8 cellular contexts compared by ENCODE assay signal in genomic region chr4:78954048-78954666, GRCh38. TPM values are rescaled to one million over a fixed set of nuclear protein-coding genes. Genes with fewer than 3 reads are reported as not detected.
DNase-seq lines count a peak whose midpoint lies in the region; ATAC-seq and TF ChIP-seq lines count a peak whose summit lies in the region.

No MANE protein-coding gene starts in this region.

- H4K20me1 ChIP-seq in GM23248 (ENCODE audit: insufficient read depth) (no peaks in the 10 kb centered on the region), OCI-LY3 (ENCODE audit: insufficient read depth, low read length) (no peaks in the 10 kb centered on the region)

- intact Hi-C loops in CD8-positive, alpha-beta T cell (cut with DNase I, micrococcal nuclease): loop anchor here (5.0 kb wide), 2 partner anchors 623 to 1408 kb away; no protein-coding TSS in a partner anchor
- intact Hi-C loops in posterior vena cava (cut with DNase I): loop anchor here in 1 of 2 donors (10.0 kb wide), 1 partner anchor 1251 kb away; no protein-coding TSS in a partner anchor

- H3K4me2 ChIP-seq in GM23248 (ENCODE audit: unreplicated experiment) (no peak overlapping the region), OCI-LY3 (ENCODE audit: low read length) (peak overlapping the region; percentile 18; the same call in 1 of the 2 replicates)

- H3K27ac Mint-ChIP-seq in CD8-positive, alpha-beta T cell: no peak overlapping the region

- H3K79me2 ChIP-seq in GM23248 (ENCODE audit: insufficient read depth) (no peaks in the 10 kb centered on the region), OCI-LY3 (ENCODE audit: low read length) (no peaks in the 10 kb centered on the region)

- peaks cover 5% of the 10 kb centered on the region for H3K27me3 Mint-ChIP-seq in CD8-positive, alpha-beta T cell (ENCODE audit: low read depth)

- POLR2A ChIA-PET in CD8-positive, alpha-beta T cell (lab: Charles Lee): interaction anchor here (1.0 kb wide), 1 partner anchor 37 kb away, joined by 3 read pairs; no protein-coding TSS in a partner anchor

- no peaks in the 10 kb centered on the region for H3K9me3 ChIP-seq in CD8-positive, alpha-beta T cell (ENCODE audit: low read length)
- H3K9me3 ChIP-seq in GM23248 (ENCODE audit: low read depth) (no peaks in the 10 kb centered on the region), OCI-LY3 (ENCODE audit: insufficient read depth, low read length) (no peaks in the 10 kb centered on the region)

- TF ChIP-seq CTCF in CD8-positive, alpha-beta T cell (IDR thresholded peaks at IDR 0.05): peak; percentile 38
- TF ChIP-seq CTCF in OCI-LY3 (IDR thresholded peaks at IDR 0.05; ENCODE audit: low read depth, low read length) (peak; percentile 65), foreskin keratinocyte (conservative IDR thresholded peaks at IDR 0.05) (peak; percentile 60)

- in situ Hi-C loops in GM23248 (cut with MboI): no loop called here

- H3K4me1 Mint-ChIP-seq in CD8-positive, alpha-beta T cell (ENCODE audit: low read depth): no peaks in the 10 kb centered on the region

- DNase-seq in CD8-positive, alpha-beta T cell: peak in 1 of 7 experiments; percentile 5
- DNase-seq in GM23248: peak; percentile 30
- DNase-seq in foreskin keratinocyte: peak in 1 of 2 donors; percentile 24
- no peak for DNase-seq in posterior vena cava (ENCODE audit: low spot score)
- no peak for DNase-seq in GM19240 (ENCODE audit: insufficient read length, low spot score)
- no peak for DNase-seq in NK-92 treated with Interleukin-12 subunit alpha and Interleukin-12 subunit beta, amount 100 ng/mL, for 24 hours (lab: John Stamatoyannopoulos, UW)

- no peak overlapping the region for H3K27ac ChIP-seq in CD8-positive, alpha-beta T cell (ENCODE audit: low read depth, low read length)
- no peak overlapping the region for H3K27ac ChIP-seq in GM23248
- no peak overlapping the region for H3K27ac ChIP-seq in OCI-LY3 (ENCODE audit: low read length)
- H3K27ac ChIP-seq in foreskin keratinocyte: no peak overlapping the region

- ATAC-seq in CD8-positive, alpha-beta T cell: no peak
- ATAC-seq in foreskin keratinocyte: peak; percentile 62
- ATAC-seq in HG03097 (IDR thresholded peaks at IDR 0.05; ENCODE audit: low FRiP score, unreplicated experiment): no peak

- H3F3A ChIP-seq in GM23248 (ENCODE audit: insufficient read depth): no peaks in the 10 kb centered on the region

- CTCF ChIA-PET in CD8-positive, alpha-beta T cell (lab: Charles Lee): interaction anchor here (1.4 to 2.3 kb wide), 2 partner anchors 1262 to 1409 kb away, joined by 4 to 9 read pairs; no protein-coding TSS in a partner anchor

- H3K27me3 ChIP-seq in CD8-positive, alpha-beta T cell (ENCODE audit: insufficient read depth, low read length): no peaks in the 10 kb centered on the region
- H3K27me3 ChIP-seq in GM23248 (replicated peaks; ENCODE audit: insufficient read depth) (no peaks in the 10 kb centered on the region), OCI-LY3 (ENCODE audit: low read depth, low read length) (no peaks in the 10 kb centered on the region), foreskin keratinocyte (peaks cover 6% of the 10 kb centered on the region)

- H3K9me3 Mint-ChIP-seq in CD8-positive, alpha-beta T cell: no peaks in the 10 kb centered on the region

- H3K4me1 ChIP-seq in CD8-positive, alpha-beta T cell (ENCODE audit: insufficient read depth, low read length): no peaks in the 10 kb centered on the region
- H3K4me1 ChIP-seq in GM23248 (ENCODE audit: insufficient read depth) (no peaks in the 10 kb centered on the region), OCI-LY3 (ENCODE audit: low read length) (peaks cover 6% of the 10 kb centered on the region), foreskin keratinocyte (no peaks in the 10 kb centered on the region)

- H3K36me3 ChIP-seq in CD8-positive, alpha-beta T cell (ENCODE audit: insufficient read depth, low read length): no peaks in the 10 kb centered on the region
- no peaks in the 10 kb centered on the region for H3K36me3 ChIP-seq in GM23248 (ENCODE audit: low read depth)
- no peaks in the 10 kb centered on the region for H3K36me3 ChIP-seq in OCI-LY3 (replicated peaks; ENCODE audit: low read depth, low read length)

- no peak overlapping the region for H2AFZ ChIP-seq in GM23248
- H2AFZ ChIP-seq in OCI-LY3 (ENCODE audit: low read depth, low read length): no peak overlapping the region

- H3K9me2 ChIP-seq in GM23248 (ENCODE audit: insufficient read depth): no peaks in the 10 kb centered on the region

- H3K4me3 ChIP-seq in CD8-positive, alpha-beta T cell (ENCODE audit: low read depth, low read length): no peak overlapping the region
- H3K4me3 ChIP-seq in GM23248: no peak overlapping the region
- H3K4me3 ChIP-seq in OCI-LY3 (ENCODE audit: low read length): no peak overlapping the region

- H3K4me3 Mint-ChIP-seq in CD8-positive, alpha-beta T cell: no peak overlapping the region

- WGBS in GM23248 (ENCODE audit: low coverage in 1 of 2, low lambda C conversion rate in 2 of 2, missing lambda C conversion rate in 2 of 2), 2 experiments: 59 to 63% methylated on average over 7 of the region's 7 CpGs

- no peaks in the 10 kb centered on the region for H3K36me3 Mint-ChIP-seq in CD8-positive, alpha-beta T cell

- no peak overlapping the region for H3K9ac ChIP-seq in GM23248
- no peak overlapping the region for H3K9ac ChIP-seq in OCI-LY3 (ENCODE audit: low read length)

RNA-seq across cellular contexts. Expression of gene PAQR3, which starts 14.9 kb away (rescaled TPM):
- 10 to 100 TPM; 17.8 to 19.3 TPM for total RNA-seq in CD8-positive, alpha-beta T cell
- 19.2 and 20.7 TPM in 2 replicates for total RNA-seq in GM23248 (2014; rRNA removed; shearing (Covaris generic))
- polyA plus RNA-seq in GM23248 (2016; fragmentation: Nextera tagmentation; extraction: Ambion mirVana) (10.4 and 13.1 TPM in 2 replicates), foreskin keratinocyte (5.7 and 6.7 TPM in 2 replicates)
- total RNA-seq in foreskin keratinocyte (19.9 and 20.7 TPM in 2 replicates), posterior vena cava (10 to 100 TPM; 11.5 to 13.0 TPM)
